In the genomic region with DNA sequence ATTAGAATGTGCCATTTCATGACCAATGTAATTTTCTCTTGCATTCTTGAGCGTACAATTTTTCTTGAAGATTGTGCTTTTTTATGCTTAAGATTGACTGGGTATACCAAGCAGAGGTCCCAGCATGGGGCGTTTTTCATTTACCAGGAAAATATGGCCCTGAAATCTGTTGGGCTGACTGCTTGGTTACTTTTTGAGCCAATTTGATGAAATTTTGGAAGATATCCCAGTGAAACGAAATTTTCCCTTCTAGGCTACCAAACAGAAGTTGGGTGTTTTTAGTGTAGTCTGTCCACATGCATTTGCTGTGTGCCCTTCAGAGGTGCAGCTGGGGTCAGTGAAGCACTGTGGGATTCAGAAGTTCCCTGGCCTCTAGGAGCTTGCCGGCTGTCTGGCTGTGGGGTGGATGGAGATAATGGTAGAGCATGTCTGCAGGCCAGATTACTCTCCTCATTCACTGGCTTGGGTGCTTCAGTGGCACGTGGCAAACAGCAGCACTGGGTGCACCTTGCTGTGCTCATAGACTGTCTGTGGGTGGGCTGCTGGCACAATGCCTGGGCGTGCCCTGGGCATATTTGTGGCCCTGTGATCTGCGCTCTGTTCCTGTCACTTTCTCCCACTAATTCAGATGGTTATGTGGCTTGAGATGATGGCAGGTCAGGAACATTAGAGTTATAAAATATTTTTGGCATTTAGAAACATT, we compare ENCODE assay signal across 18 cellular contexts.
"Had no signal": no experiment of that assay in that cellular context is flagged by ENCODE, and none has a peak within 500 bp of the region (broad histone marks: within the 10 kb centered on the region; RNA-seq: fewer than 3 reads in every experiment).

No MANE protein-coding gene starts in this region.

- H3K27me3 ChIP-seq: ascending aorta, breast epithelium, esophagus muscularis mucosa, sigmoid colon, spleen had no signal

- H3K27ac ChIP-seq: ascending aorta, breast epithelium, lower lobe of right lung, parathyroid adenoma, sigmoid colon, spleen, thoracic aorta, WERI-Rb-1 had no signal

- H3K4me3 ChIP-seq: ascending aorta, breast epithelium, esophagus muscularis mucosa, lower lobe of right lung, sigmoid colon, spleen, thoracic aorta had no signal

- H3K9me3 Mint-ChIP-seq: activated CD8-positive, alpha-beta T cell treated with anti-CD3 and anti-CD28 coated beads for 36 hours; natural killer cell; stimulated activated naive B cell treated with anti-CD40 and anti-IgM and Interleukin-4, amounts not matched to agents 10 μg/mL and 1 μg/mL and 100 μg/mL, for 72 hours had no signal

- H3K9me3 ChIP-seq: ascending aorta, breast epithelium, esophagus muscularis mucosa, lower lobe of right lung, sigmoid colon, spleen, thoracic aorta had no signal

- H3K36me3 Mint-ChIP-seq: natural killer cell; stimulated activated naive B cell treated with anti-CD40 and anti-IgM and Interleukin-4, amounts not matched to agents 10 μg/mL and 1 μg/mL and 100 μg/mL, for 72 hours had no signal

- H3K4me1 Mint-ChIP-seq: natural killer cell; stimulated activated naive B cell treated with anti-CD40 and anti-IgM and Interleukin-4, amounts not matched to agents 10 μg/mL and 1 μg/mL and 100 μg/mL, for 72 hours had no signal

- H3K27me3 Mint-ChIP-seq: activated CD8-positive, alpha-beta T cell treated with anti-CD3 and anti-CD28 coated beads for 36 hours; stimulated activated naive B cell treated with anti-CD40 and anti-IgM and Interleukin-4, amounts not matched to agents 10 μg/mL and 1 μg/mL and 100 μg/mL, for 72 hours had no signal

- H3K4me3 Mint-ChIP-seq: activated CD8-positive, alpha-beta T cell treated with anti-CD3 and anti-CD28 coated beads for 36 hours; natural killer cell; stimulated activated naive B cell treated with anti-CD40 and anti-IgM and Interleukin-4, amounts not matched to agents 10 μg/mL and 1 μg/mL and 100 μg/mL, for 72 hours had no signal

- DNase-seq: activated CD8-positive, alpha-beta T cell treated with anti-CD3 and anti-CD28 coated beads for 36 hours; activated effector memory CD4-positive, alpha-beta T cell treated with Interleukin-2 at 50 U/mL for 16 hours; activated naive CD4-positive, alpha-beta T cell treated with anti-CD3 and anti-CD28 coated beads, Interleukin-2, amount 50 U/mL, for 16 hours; activated T-cell treated with anti-CD3 and anti-CD28 coated beads, Interleukin-2, amount 50 U/mL, for 1 hour; dermis blood vessel endothelial cell; left cardiac atrium; lower lobe of right lung; natural killer cell; sigmoid colon; spleen; stimulated activated CD4-positive, alpha-beta T cell treated with anti-CD3 and anti-CD28 coated beads, Interleukin-4, amount 100 ng/mL, for 4 hours; stimulated activated naive B cell treated with anti-CD40 and anti-IgM and Interleukin-4, amounts not matched to agents 10 μg/mL and 1 μg/mL and 100 μg/mL, for 72 hours; WERI-Rb-1 had no signal

- H3K27ac Mint-ChIP-seq: natural killer cell; stimulated activated naive B cell treated with anti-CD40 and anti-IgM and Interleukin-4, amounts not matched to agents 10 μg/mL and 1 μg/mL and 100 μg/mL, for 72 hours had no signal

- H3K36me3 ChIP-seq: ascending aorta, breast epithelium, esophagus muscularis mucosa, lower lobe of right lung, sigmoid colon, spleen, thoracic aorta, WERI-Rb-1 had no signal

- H3K4me1 ChIP-seq: breast epithelium, lower lobe of right lung, parathyroid adenoma had no signal
